18 cellular contexts compared by ENCODE assay signal in the genomic region with DNA sequence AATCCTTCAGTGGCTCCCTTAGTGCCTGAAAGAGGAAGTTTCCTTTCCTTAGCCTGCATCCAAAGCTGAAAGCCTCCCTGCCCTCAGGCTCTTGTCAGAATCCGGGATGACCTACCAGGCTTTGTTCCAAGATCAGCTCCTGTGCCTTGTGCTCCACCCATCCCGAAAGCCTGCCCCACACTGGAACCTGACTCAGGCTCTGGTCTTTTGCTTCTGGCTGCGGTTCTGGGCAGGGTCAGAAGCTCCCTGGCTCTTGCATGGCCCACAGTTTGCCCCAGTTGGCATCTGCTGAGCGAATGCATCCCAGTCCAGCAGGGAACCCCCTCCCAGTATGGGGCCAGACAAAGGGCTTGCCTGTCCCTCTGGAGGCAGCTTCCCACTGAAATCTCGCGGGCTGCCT. TPM values are rescaled to one million over a fixed set of nuclear protein-coding genes. Genes with fewer than 3 reads are reported as not detected.
DNase-seq lines count a peak whose midpoint lies in the region; ATAC-seq and TF ChIP-seq lines count a peak whose summit lies in the region.
"Had no signal": no experiment of that assay in that cellular context is flagged by ENCODE, and none has a peak within 500 bp of the region (broad histone marks: within the 10 kb centered on the region; RNA-seq: fewer than 3 reads in every experiment).

No MANE protein-coding gene starts in this region.

- TF ChIP-seq EP300 in sigmoid colon (IDR thresholded peaks at IDR 0.05): no peak

- H3K27ac ChIP-seq in GM23338 (ENCODE audit: low read depth) (no peak overlapping the region), ascending aorta (no peak overlapping the region), sigmoid colon (no peak overlapping the region)
- H3K27ac ChIP-seq: coronary artery, esophagus squamous epithelium, thoracic aorta had no signal

- H3K4me3 ChIP-seq in GM23338: no peak overlapping the region
- no peak overlapping the region for H3K4me3 ChIP-seq in ascending aorta
- no peak overlapping the region for H3K4me3 ChIP-seq in sigmoid colon
- H3K4me3 ChIP-seq: coronary artery, esophagus squamous epithelium, mucosa of descending colon, thoracic aorta had no signal

- peaks cover 3% of the 10 kb centered on the region for H3K27me3 Mint-ChIP-seq in GM23338 (ENCODE audit: insufficient read depth, low read depth, poor library complexity)
- H3K27me3 Mint-ChIP-seq: activated CD4-positive, alpha-beta T cell treated with anti-CD3 and anti-CD28 coated beads, Interleukin-2, amount 10 ng/mL, durations not matched to agents 7 days and 5 days had no signal

- no peaks in the 10 kb centered on the region for H3K9me2 ChIP-seq in GM23338 (ENCODE audit: insufficient read depth)

- no peaks in the 10 kb centered on the region; the same call in 2 of the 3 replicates for H3K9me3 Mint-ChIP-seq in GM23338
- H3K9me3 Mint-ChIP-seq: activated CD4-positive, alpha-beta T cell treated with anti-CD3 and anti-CD28 coated beads, Interleukin-2, amount 10 ng/mL, durations not matched to agents 7 days and 5 days; activated T-helper 1 cell treated with anti-CD3 and anti-CD28 coated beads, Interleukin-12 subunit alpha, Interleukin-12 subunit beta, Interleukin-2, Interleukin-4 antibody, amounts not matched to agents 30 ng/mL and 10 ng/mL and 1 ng/mL, durations not matched to agents 14 hours and 24 hours and 36 hours had no signal

- no peak overlapping the region for H3K27ac Mint-ChIP-seq in GM23338
- H3K27ac Mint-ChIP-seq: activated CD4-positive, alpha-beta T cell treated with anti-CD3 and anti-CD28 coated beads, Interleukin-2, amount 10 ng/mL, durations not matched to agents 7 days and 5 days; activated T-helper 1 cell treated with anti-CD3 and anti-CD28 coated beads, Interleukin-12 subunit alpha, Interleukin-12 subunit beta, Interleukin-2, Interleukin-4 antibody, amounts not matched to agents 30 ng/mL and 10 ng/mL and 1 ng/mL, durations not matched to agents 14 hours and 24 hours and 36 hours had no signal

- H3K4me2 ChIP-seq in GM23338: no peak overlapping the region

- H3K4me3 Mint-ChIP-seq in GM23338: no peak overlapping the region
- H3K4me3 Mint-ChIP-seq: activated CD4-positive, alpha-beta T cell treated with anti-CD3 and anti-CD28 coated beads, Interleukin-2, amount 10 ng/mL, durations not matched to agents 7 days and 5 days; activated T-helper 1 cell treated with anti-CD3 and anti-CD28 coated beads, Interleukin-12 subunit alpha, Interleukin-12 subunit beta, Interleukin-2, Interleukin-4 antibody, amounts not matched to agents 30 ng/mL and 10 ng/mL and 1 ng/mL, durations not matched to agents 14 hours and 24 hours and 36 hours had no signal

- no peaks in the 10 kb centered on the region for H3K4me1 ChIP-seq in GM23338 (ENCODE audit: insufficient read depth)
- H3K4me1 ChIP-seq in ascending aorta: no peaks in the 10 kb centered on the region
- no peaks in the 10 kb centered on the region for H3K4me1 ChIP-seq in sigmoid colon

- ATAC-seq in GM23338: peak; percentile 43; the same call in 2 of the 3 replicates
- ATAC-seq: mucosa of descending colon had no signal

- H3K9me3 ChIP-seq in ascending aorta (no peaks in the 10 kb centered on the region), sigmoid colon (no peaks in the 10 kb centered on the region)
- H3K9me3 ChIP-seq: esophagus squamous epithelium, mucosa of descending colon, thoracic aorta had no signal

- no peak for TF ChIP-seq POLR2A in sigmoid colon (IDR thresholded peaks at IDR 0.05)

- no peaks in the 10 kb centered on the region for H3K27me3 ChIP-seq in GM23338 (ENCODE audit: insufficient read depth)
- no peaks in the 10 kb centered on the region for H3K27me3 ChIP-seq in ascending aorta
- H3K27me3 ChIP-seq in sigmoid colon: no peaks in the 10 kb centered on the region
- H3K27me3 ChIP-seq: esophagus squamous epithelium had no signal

- DNase-seq in AG08395 (ENCODE audit: low spot score): peak; percentile 67
- DNase-seq in GM23338 (ENCODE audit: low spot score): no peak
- DNase-seq in T1000 (lab: John Stamatoyannopoulos, UW): peak; percentile 53
- peak; percentile 25 for DNase-seq in globus pallidus (ENCODE audit: low spot score)
- no peak for DNase-seq in ascending aorta (ENCODE audit: low spot score in 2 of 2)
- DNase-seq in NCI-H2107 treated with DMSO at 0.1 percent for 48 hours (lab: John Stamatoyannopoulos, UW; ENCODE audit: unreplicated experiment): no peak
- no peak for DNase-seq in kidney glomerular epithelial cell (lab: John Stamatoyannopoulos, UW)
- no peak for DNase-seq in sigmoid colon
- DNase-seq: activated CD4-positive, alpha-beta T cell treated with anti-CD3 and anti-CD28 coated beads, Interleukin-2, amount 10 ng/mL, durations not matched to agents 7 days and 5 days; AML-193; DMS79 treated with DMSO at 0.1 percent for 48 hours; esophagus squamous epithelium; mucosa of descending colon; NCI-H1436 treated with DMSO at 0.1 percent for 48 hours; NCI-H510A had no signal

- no peaks in the 10 kb centered on the region; the same call in 2 of the 3 replicates for H3K36me3 Mint-ChIP-seq in GM23338 (ENCODE audit: low read depth)

- TF ChIP-seq CTCF in GM23338 (conservative IDR thresholded peaks at IDR 0.05; ENCODE audit: low read depth in 2 of 2) (no peak), ascending aorta (IDR thresholded peaks at IDR 0.05) (no peak), sigmoid colon (IDR thresholded peaks at IDR 0.05) (no peak)

- H3K79me2 ChIP-seq in GM23338 (replicated peaks; ENCODE audit: insufficient read depth): no peaks in the 10 kb centered on the region

- H3F3A ChIP-seq in GM23338 (replicated peaks; ENCODE audit: low read depth): no peaks in the 10 kb centered on the region

- H3K4me1 Mint-ChIP-seq in GM23338: peaks cover 7% of the 10 kb centered on the region
- H3K4me1 Mint-ChIP-seq: activated CD4-positive, alpha-beta T cell treated with anti-CD3 and anti-CD28 coated beads, Interleukin-2, amount 10 ng/mL, durations not matched to agents 7 days and 5 days had no signal

- no peak overlapping the region for H2AFZ ChIP-seq in GM23338

- H3K36me3 ChIP-seq in GM23338 (ENCODE audit: insufficient read depth) (no peaks in the 10 kb centered on the region), ascending aorta (no peaks in the 10 kb centered on the region), sigmoid colon (no peaks in the 10 kb centered on the region)
- H3K36me3 ChIP-seq: esophagus squamous epithelium, thoracic aorta had no signal

- H4K20me1 ChIP-seq in GM23338 (replicated peaks; ENCODE audit: insufficient read depth): no peaks in the 10 kb centered on the region

- intact Hi-C loops in ascending aorta (cut with DNase I) (no loop called here), sigmoid colon (cut with DNase I) (no loop called here)

- WGBS in sigmoid colon, 2 donors: 75 to 76% methylated on average over 6 of the region's 6 CpGs

TF ChIP-seq in GM23338, 12 proteins besides CTCF, POLR2A, EP300 and RAD21:
- no peak for TF ChIP-seq ZNF114 (CRISPR knock-in tag; IDR thresholded peaks at IDR 0.05)
- TF ChIP-seq, protein P1, sequence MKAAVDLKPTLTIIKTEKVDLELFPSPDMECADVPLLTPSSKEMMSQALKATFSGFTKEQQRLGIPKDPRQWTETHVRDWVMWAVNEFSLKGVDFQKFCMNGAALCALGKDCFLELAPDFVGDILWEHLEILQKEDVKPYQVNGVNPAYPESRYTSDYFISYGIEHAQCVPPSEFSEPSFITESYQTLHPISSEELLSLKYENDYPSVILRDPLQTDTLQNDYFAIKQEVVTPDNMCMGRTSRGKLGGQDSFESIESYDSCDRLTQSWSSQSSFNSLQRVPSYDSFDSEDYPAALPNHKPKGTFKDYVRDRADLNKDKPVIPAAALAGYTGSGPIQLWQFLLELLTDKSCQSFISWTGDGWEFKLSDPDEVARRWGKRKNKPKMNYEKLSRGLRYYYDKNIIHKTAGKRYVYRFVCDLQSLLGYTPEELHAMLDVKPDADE (IDR thresholded peaks at IDR 0.05): no peak

RNA-seq across cellular contexts. Expression of a gene that starts 25.9 kb away (rescaled TPM):
- total RNA-seq in GM23338 (2014; rRNA removed; shearing (Covaris generic)): 76.9 and 103 TPM in 2 replicates
- polyA plus RNA-seq in GM23338 (2016; fragmentation: Nextera tagmentation; extraction: Ambion mirVana) (36.7 and 52.9 TPM in 2 replicates), sigmoid colon (10 to 100 TPM in 1 of 3 donors, 1 to 10 TPM in 2; 1.8 to 10.8 (median 2.1) TPM)
- total RNA-seq in ascending aorta (1.8 TPM), sigmoid colon (1 to 10 TPM in 3 of 4 donors, under 1 TPM in 1; 0.16 to 3.9 (median 2.3) TPM)

Comparison
In these comparisons a context has a peak if more than half of its experiments do, and no peak if none do; other contexts are left out.
1. DNase-seq: peak in AG08395 (single experiment), T1000 (single experiment) and globus pallidus (single experiment); none in GM23338 (single experiment), ascending aorta (0 of 2), NCI-H2107 treated with DMSO at 0.1 percent for 48 hours (single experiment), kidney glomerular epithelial cell (single experiment) and sigmoid colon (single experiment).
2. RNA of a gene that starts 25.9 kb away (total RNA-seq): 76.9 to 103 TPM in GM23338; 0.16 to 3.9 TPM in sigmoid colon and 1.8 TPM in ascending aorta (single experiment); every median in the first group is over 10 times any median in the second.